Comparison of ENCODE assay signal across 8 cellular contexts in the genomic region with DNA sequence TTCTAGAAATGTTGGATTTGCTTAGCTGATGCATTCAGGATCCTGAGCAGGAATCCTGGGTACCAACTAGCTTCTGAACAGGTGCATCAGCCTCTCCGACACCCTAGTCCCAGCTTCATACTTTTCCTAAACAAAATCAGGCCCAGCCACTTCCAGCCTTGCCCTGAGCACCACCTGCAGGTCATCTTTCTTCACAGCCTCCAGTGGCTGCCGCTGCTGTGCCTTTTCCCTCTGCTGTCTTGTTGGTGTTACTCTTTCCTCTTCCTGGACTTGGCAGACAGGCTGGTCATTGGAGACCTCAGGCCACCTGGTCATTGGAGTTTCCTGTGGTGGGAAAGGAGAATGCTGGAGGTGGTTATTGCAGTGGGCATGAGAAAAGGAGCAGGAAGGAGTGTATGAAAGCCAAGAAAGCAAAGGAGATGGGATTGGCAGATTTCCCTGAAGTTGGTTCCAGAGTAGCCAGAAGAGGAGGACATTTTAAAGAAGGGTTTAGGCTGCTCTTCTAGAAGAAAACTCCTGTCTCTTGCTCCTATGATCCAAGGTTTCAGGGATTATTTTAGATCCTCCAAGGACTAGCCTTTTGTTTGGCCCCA. TPM values are rescaled to one million over a fixed set of nuclear protein-coding genes. Genes with fewer than 3 reads are reported as not detected.
DNase-seq lines count a peak whose midpoint lies in the region; ATAC-seq and TF ChIP-seq lines count a peak whose summit lies in the region.

No MANE protein-coding gene starts in this region.

- H4K20me1 ChIP-seq in neural progenitor cell (ENCODE audit: low read depth), result peaks cover 46% of the 10 kb centered on the region

- peaks cover 12% of the 10 kb centered on the region for H3K36me3 Mint-ChIP-seq in neural progenitor cell

- H3K79me2 ChIP-seq in neural progenitor cell (ENCODE audit: low read depth), result no peaks in the 10 kb centered on the region

- H3K4me2 ChIP-seq in neural progenitor cell, result no peak overlapping the region

- H3K27me3 Mint-ChIP-seq in neural progenitor cell (ENCODE audit: insufficient read depth, low read depth), result peaks cover 4% of the 10 kb centered on the region

- ATAC-seq in HG02885 (IDR thresholded peaks at IDR 0.05; ENCODE audit: poor library complexity, unreplicated experiment), result no peak
- ATAC-seq in GM18498 (IDR thresholded peaks at IDR 0.05; ENCODE audit: unreplicated experiment), result no peak
- no peak for ATAC-seq in HG03196 (IDR thresholded peaks at IDR 0.05; ENCODE audit: unreplicated experiment)

- H3K9me3 ChIP-seq in BE2C (no peaks in the 10 kb centered on the region), neural progenitor cell (ENCODE audit: low read depth) (no peaks in the 10 kb centered on the region)

- no peak overlapping the region for H3K4me3 Mint-ChIP-seq in neural progenitor cell

- H3K36me3 ChIP-seq in BE2C (peaks cover 22% of the 10 kb centered on the region), neural progenitor cell (no peaks in the 10 kb centered on the region)

- peaks cover 30% of the 10 kb centered on the region for H3F3A ChIP-seq in neural progenitor cell (ENCODE audit: low read depth)

- no peak overlapping the region for H2AFZ ChIP-seq in neural progenitor cell (replicated peaks)

- no peaks in the 10 kb centered on the region for H3K9me3 Mint-ChIP-seq in neural progenitor cell

- H3K4me3 ChIP-seq in BE2C (ENCODE audit: low read depth, low read length), result no peak overlapping the region
- H3K4me3 ChIP-seq in epithelial cell of proximal tubule (ENCODE audit: low read depth, low read length), result no peak overlapping the region
- no peak overlapping the region for H3K4me3 ChIP-seq in neural progenitor cell

- H3K27me3 ChIP-seq in BE2C (no peaks in the 10 kb centered on the region), neural progenitor cell (no peaks in the 10 kb centered on the region)

- TF ChIP-seq CTCF in BE2C (IDR thresholded peaks at IDR 0.05; ENCODE audit: low read depth, low read length) (peak; percentile 69), epithelial cell of proximal tubule (conservative IDR thresholded peaks at IDR 0.05; ENCODE audit: low read depth, low read length) (peak; percentile 95), neural progenitor cell (IDR thresholded peaks at IDR 0.05) (peak; percentile 82)

- no peak overlapping the region for H3K27ac ChIP-seq in neural progenitor cell

- no peaks in the 10 kb centered on the region for H3K4me1 ChIP-seq in BE2C
- H3K4me1 ChIP-seq in neural progenitor cell, result peaks cover 10% of the 10 kb centered on the region

- DNase-seq in BE2C (peak; percentile 43), H4 (ENCODE audit: low spot score) (peak; percentile 26), RKO (ENCODE audit: low spot score) (peak; percentile 54), epithelial cell of proximal tubule (ENCODE audit: low read depth) (no peak), neural progenitor cell (ENCODE audit: low spot score) (peak; percentile 82)

- H3K27ac Mint-ChIP-seq in neural progenitor cell, result no peak overlapping the region

- peaks cover 11% of the 10 kb centered on the region for H3K4me1 Mint-ChIP-seq in neural progenitor cell

- H3K9ac ChIP-seq in neural progenitor cell, result no peak overlapping the region

RNA-seq across cellular contexts. Expression of gene NFKB2, which starts 48.2 kb away (rescaled TPM):
- polyA plus RNA-seq in BE2C (2012; ENCODE audit: insufficient read depth, insufficient read length, low read depth), result 13.1 TPM
- 6.1 and 6.7 TPM in 2 replicates for total RNA-seq in H4 (2014; rRNA removed; shearing (Covaris generic))
- total RNA-seq in epithelial cell of proximal tubule (73.9 and 84.9 TPM in 2 replicates), neural progenitor cell (ENCODE audit: low replicate concordance) (4.0 and 14.9 TPM in 2 replicates)
